22 cellular contexts compared by ENCODE assay signal in genomic region chr12:113759135-113759534, GRCh38.
A peak's percentile ranks its signal among the peaks of the same experiment; 100 is the strongest.
DNase-seq lines count a peak whose midpoint lies in the region; ATAC-seq, FAIRE-seq and TF ChIP-seq lines count a peak whose summit lies in the region.
"Had no signal": no experiment of that assay in that cellular context is flagged by ENCODE, and none has a peak within 500 bp of the region (broad histone marks: within the 10 kb centered on the region; RNA-seq: fewer than 3 reads in every experiment).

No MANE protein-coding gene starts in this region.

- in situ Hi-C loops in IMR-90 (cut with MboI; ENCODE audit: low sequenced_read_pairs) (no loop called here), K562 (cut with MboI) (no loop called here)

- no TSS peak for BruUV-seq in IMR-90 (replicated peaks; lab: Mats Ljungman, UMichigan)
- BruUV-seq in K562 (replicated peaks; lab: Mats Ljungman, UMichigan), result no TSS peak

- H3K79me2 ChIP-seq in K562 (ENCODE audit: control insufficient read depth, insufficient read depth, low read length), result no peaks in the 10 kb centered on the region
- no peaks in the 10 kb centered on the region for H3K79me2 ChIP-seq in H9 (ENCODE audit: insufficient read depth, low read length)

- H3K23me2 ChIP-seq in H9 (ENCODE audit: insufficient read length, low read depth, low read length, poor library complexity, severe bottlenecking), result no peaks in the 10 kb centered on the region

- H2BK12ac ChIP-seq in H9 (ENCODE audit: insufficient read length, low read depth, low read length), result no peak overlapping the region

- H3K4me3 ChIP-seq in IMR-90 (ENCODE audit: insufficient read depth, low read depth, low read length) (no peak overlapping the region), K562 (no peak overlapping the region)
- H3K4me3 ChIP-seq: A549, GM23248, HAP-1 had no signal

- no peaks in the 10 kb centered on the region for H3K36me3 ChIP-seq in IMR-90 (ENCODE audit: control insufficient read depth, insufficient read depth, low read length)
- H3K36me3 ChIP-seq in K562 (ENCODE audit: control insufficient read depth, insufficient read depth, low read length), result peaks cover 19% of the 10 kb centered on the region
- H3K36me3 ChIP-seq: HAP-1 had no signal

- peak; percentile 68 for FAIRE-seq in K562 (lab: Jason Lieb, UNC)
- FAIRE-seq: A549, GM12891 had no signal

- H3K4me2 ChIP-seq in IMR-90 (ENCODE audit: low read depth, low read length) (no peak overlapping the region), K562 (ENCODE audit: insufficient read depth, low read length) (peak overlapping the region; percentile 59; the same call in 1 of the 2 replicates), H9 (ENCODE audit: insufficient read depth, insufficient read length, low read length) (no peak overlapping the region)
- H3K4me2 ChIP-seq: A549 had no signal

- H3K23ac ChIP-seq in IMR-90 (ENCODE audit: low read depth, low read length) (no peak overlapping the region), H9 (ENCODE audit: insufficient read length, low read depth, low read length) (no peak overlapping the region)

- TF ChIP-seq POLR2A in IMR-90 (IDR thresholded peaks at IDR 0.05; ENCODE audit: low read depth, low read length) (no peak), K562 (conservative IDR thresholded peaks at IDR 0.05) (no peak)

- peaks cover 4% of the 10 kb centered on the region; the same call in 1 of the 2 replicates for H3K9me1 ChIP-seq in IMR-90 (ENCODE audit: insufficient read depth, low read length)
- H3K9me1 ChIP-seq in K562 (ENCODE audit: control insufficient read depth, insufficient read depth, low read length), result no peaks in the 10 kb centered on the region

- H4K91ac ChIP-seq in IMR-90 (ENCODE audit: insufficient read depth, low read depth, low read length), result no peak overlapping the region
- no peak overlapping the region for H4K91ac ChIP-seq in H9 (ENCODE audit: insufficient read length, low read depth, low read length)

- no peak overlapping the region for H2AK9ac ChIP-seq in IMR-90 (replicated peaks; ENCODE audit: low read depth, low read length, poor library complexity)

- H4K5ac ChIP-seq in IMR-90 (ENCODE audit: low read depth, low read length), result no peak overlapping the region
- no peak overlapping the region for H4K5ac ChIP-seq in H9 (ENCODE audit: insufficient read length, low read depth, low read length)

- WGBS in IMR-90 (ENCODE audit: extremely low coverage in 2 of 2, insufficient read length in 1 of 2), 2 experiments, result no CpG with 5 or more reads among the region's 2 CpGs
- 77% methylated on average over 2 of the region's 2 CpGs for WGBS in K562 (ENCODE audit: insufficient coverage, low coverage, missing lambda C conversion rate)
- WGBS in H9 (ENCODE audit: extremely low coverage, insufficient read length, low lambda C conversion rate), result no CpG with 5 or more reads among the region's 2 CpGs

- H3K4me3 Mint-ChIP-seq in H9, result no peak overlapping the region
- H3K4me3 Mint-ChIP-seq in activated T-cell treated with anti-CD3 and anti-CD28 coated beads, Interleukin-2, amount 50 U/mL, for 24 hours, result no peak overlapping the region
- H3K4me3 Mint-ChIP-seq: CD4-positive, CD25-positive, alpha-beta regulatory T cell; CD8-positive, alpha-beta T cell had no signal

- no peak overlapping the region for H3K27ac Mint-ChIP-seq in H9
- no peak overlapping the region for H3K27ac Mint-ChIP-seq in activated T-cell treated with anti-CD3 and anti-CD28 coated beads, Interleukin-2, amount 50 U/mL, for 24 hours
- H3K27ac Mint-ChIP-seq: CD4-positive, CD25-positive, alpha-beta regulatory T cell; CD8-positive, alpha-beta T cell had no signal

- dilution Hi-C loops in IMR-90 (cut with HindIII; ENCODE audit: low sequenced_read_pairs, unreplicated experiment), result no loop called here

- H3K9me3 Mint-ChIP-seq in H9, result no peaks in the 10 kb centered on the region
- no peaks in the 10 kb centered on the region for H3K9me3 Mint-ChIP-seq in activated T-cell treated with anti-CD3 and anti-CD28 coated beads, Interleukin-2, amount 50 U/mL, for 24 hours
- H3K9me3 Mint-ChIP-seq: CD8-positive, alpha-beta T cell had no signal

- no peak overlapping the region for H4K8ac ChIP-seq in IMR-90 (ENCODE audit: low read depth in 2 of 2, low read length in 2 of 2)
- H4K8ac ChIP-seq in H9 (replicated peaks; ENCODE audit: insufficient read length, low read depth, low read length), result no peak overlapping the region

- H3K9me3 ChIP-seq in IMR-90 (ENCODE audit: control insufficient read depth, insufficient read depth, low read length) (no peaks in the 10 kb centered on the region), K562 (replicated peaks; ENCODE audit: control insufficient read depth, insufficient read depth, low read depth, low read length) (no peaks in the 10 kb centered on the region), H9 (ENCODE audit: control insufficient read depth, low read depth, low read length) (no peaks in the 10 kb centered on the region)
- H3K9me3 ChIP-seq: A549, BE2C, Caco-2, HAP-1 had no signal

- POLR2A ChIA-PET in IMR-90 (lab: Charles Lee; ENCODE audit: unreplicated experiment) (no interaction called here), K562 (lab: Yijun Ruan, JAX) (interaction anchor here (0.5 to 1.3 kb wide), 4 partner anchors 9 to 24 kb away, joined by 3 to 6 read pairs (median 4); no protein-coding TSS in a partner anchor)

- no peak overlapping the region for H3K56ac ChIP-seq in IMR-90 (ENCODE audit: extremely low read depth, insufficient read depth, low read length)
- H3K56ac ChIP-seq in H9 (ENCODE audit: insufficient read length, low read depth, low read length), result no peak overlapping the region

- TF ChIP-seq CTCF in IMR-90 (conservative IDR thresholded peaks at IDR 0.05; ENCODE audit: low read depth, low read length), result no peak
- TF ChIP-seq CTCF in K562 (IDR thresholded peaks at IDR 0.05 in 2 of 3, conservative IDR thresholded peaks at IDR 0.05 in 1 of 3; ENCODE audit: insufficient read depth in 2 of 3, low read depth in 1 of 3, low read length in 3 of 3), result no peak
- TF ChIP-seq CTCF in H9 (conservative IDR thresholded peaks at IDR 0.05), result no peak

- H2AFZ ChIP-seq in IMR-90 (replicated peaks; ENCODE audit: low read length, poor library complexity) (peak overlapping the region; percentile 30), K562 (ENCODE audit: low read depth, low read length) (no peak overlapping the region), H9 (ENCODE audit: low read length) (no peak overlapping the region)
- H2AFZ ChIP-seq: GM23248 had no signal

- no peak overlapping the region for H3K18ac ChIP-seq in IMR-90 (ENCODE audit: low read depth, low read length)
- no peak overlapping the region for H3K18ac ChIP-seq in H9 (ENCODE audit: insufficient read length, low read depth, low read length)

- TF ChIP-seq RAD21 in IMR-90 (IDR thresholded peaks at IDR 0.05; ENCODE audit: low read length), result no peak
- TF ChIP-seq RAD21 in K562 (CRISPR knock-in tag; conservative IDR thresholded peaks at IDR 0.05 in 1 of 2, IDR thresholded peaks at IDR 0.05 in 1 of 2), result no peak

- CTCF ChIA-PET in IMR-90 (lab: Yijun Ruan, JAX) (no interaction called here), K562 (lab: Yijun Ruan, JAX; ENCODE audit: low intra/inter-chr PET ratio) (no interaction called here)

- H3K14ac ChIP-seq in IMR-90 (replicated peaks; ENCODE audit: low read depth, low read length), result no peak overlapping the region
- no peak overlapping the region for H3K14ac ChIP-seq in H9 (ENCODE audit: insufficient read depth, low read length)

- H4K20me1 ChIP-seq in IMR-90 (ENCODE audit: insufficient read depth, low read length) (no peaks in the 10 kb centered on the region), K562 (replicated peaks; ENCODE audit: control insufficient read depth, insufficient read depth, low read length) (peaks cover 26% of the 10 kb centered on the region), H9 (ENCODE audit: control insufficient read depth, insufficient read depth, insufficient read length) (no peaks in the 10 kb centered on the region)

- H2BK5ac ChIP-seq in IMR-90 (ENCODE audit: low read depth, low read length, poor library complexity, severe bottlenecking) (no peak overlapping the region), H9 (ENCODE audit: insufficient read length, low read length) (no peak overlapping the region)

- H2BK20ac ChIP-seq in IMR-90 (ENCODE audit: low read depth, low read length), result no peak overlapping the region
- H2BK20ac ChIP-seq in H9 (ENCODE audit: low read depth, low read length, poor library complexity, severe bottlenecking), result no peak overlapping the region

- peak; percentile 6 for DNase-seq in NCI-H748 (lab: John Stamatoyannopoulos, UW; ENCODE audit: unreplicated experiment)
- no peak for DNase-seq in NCI-H748 treated with DMSO at 0.1 percent for 48 hours (lab: John Stamatoyannopoulos, UW)
- no peak for DNase-seq in IMR-90
- DNase-seq in K562 (ENCODE audit: extremely low read depth in 1 of 4, low spot score in 3 of 4), result no peak
- DNase-seq in H9, result no peak
- no peak for DNase-seq in activated T-cell treated with anti-CD3 and anti-CD28 coated beads, Interleukin-2, amount 50 U/mL, for 24 hours
- DNase-seq: 8988T; ACHN; AML-193; BE2C; Caco-2; CD4-positive, CD25-positive, alpha-beta regulatory T cell; CD8-positive, alpha-beta T cell; DMS153; DMS79 treated with DMSO at 0.1 percent for 48 hours; GF-D8; GM23248 had no signal

- H3K27ac ChIP-seq in IMR-90 (ENCODE audit: insufficient read depth, low read length), result no peak overlapping the region
- H3K27ac ChIP-seq in K562 (ENCODE audit: extremely low read depth, low read depth, low read length), result no peak overlapping the region; the same call in 2 of the 3 replicates
- no peak overlapping the region for H3K27ac ChIP-seq in H9 (ENCODE audit: insufficient read length, low read depth, low read length)
- H3K27ac ChIP-seq: A549, C4-2B, GM23248 had no signal

- intact Hi-C loops in IMR-90 (cut with micrococcal nuclease), result no loop called here
- intact Hi-C loops in K562 (cut with micrococcal nuclease), result no loop called here

- H3K27me3 ChIP-seq in IMR-90 (ENCODE audit: control insufficient read depth, insufficient read depth, low read length), result peaks cover 22% of the 10 kb centered on the region
- no peaks in the 10 kb centered on the region for H3K27me3 ChIP-seq in K562 (ENCODE audit: control insufficient read depth in 2 of 2, insufficient read depth in 2 of 2, low read length in 2 of 2)
- no peaks in the 10 kb centered on the region for H3K27me3 ChIP-seq in H9 (ENCODE audit: insufficient read depth, low read length)

- H2BK120ac ChIP-seq in IMR-90 (ENCODE audit: low read depth, low read length) (no peak overlapping the region), H9 (ENCODE audit: low read depth, low read length, poor library complexity, severe bottlenecking) (no peak overlapping the region)

- TF ChIP-seq EP300 in K562 (IDR thresholded peaks at IDR 0.05; ENCODE audit: low read length), result no peak

- H3T11ph ChIP-seq in H9 (ENCODE audit: low read length), result no peak overlapping the region

- ATAC-seq in IMR-90 (ENCODE audit: low read depth) (no peak), K562 (0 out of 3 replicates have a peak, but pooled peaks have one; percentile 10), GM21526 (IDR thresholded peaks at IDR 0.05; ENCODE audit: low FRiP score, unreplicated experiment) (no peak)
- ATAC-seq: A549; CD8-positive, alpha-beta T cell had no signal

- H3K79me1 ChIP-seq in IMR-90 (ENCODE audit: low read depth in 1 of 2, low read length in 2 of 2) (no peaks in the 10 kb centered on the region), H9 (ENCODE audit: insufficient read depth, low read depth, low read length, poor library complexity, severe bottlenecking) (no peaks in the 10 kb centered on the region)

- H3K4ac ChIP-seq in IMR-90 (ENCODE audit: low read depth, low read length), result no peak overlapping the region
- no peak overlapping the region for H3K4ac ChIP-seq in H9 (ENCODE audit: low read depth, low read length)

- H2AK5ac ChIP-seq in IMR-90 (ENCODE audit: low read depth, low read length) (no peak overlapping the region), H9 (ENCODE audit: insufficient read length, low read length) (no peak overlapping the region)

- H2BK15ac ChIP-seq in IMR-90 (ENCODE audit: low read depth, low read length), result no peak overlapping the region
- no peak overlapping the region for H2BK15ac ChIP-seq in H9 (ENCODE audit: low read depth, low read length)

- peaks cover 34% of the 10 kb centered on the region for H3K27me3 Mint-ChIP-seq in H9 (ENCODE audit: low read depth)
- H3K27me3 Mint-ChIP-seq in activated T-cell treated with anti-CD3 and anti-CD28 coated beads, Interleukin-2, amount 50 U/mL, for 24 hours, result peaks cover 38% of the 10 kb centered on the region

- no peaks in the 10 kb centered on the region for H3K4me1 ChIP-seq in IMR-90 (ENCODE audit: control insufficient read depth, insufficient read depth, low read length)
- peaks cover 31 to 32% of the 10 kb centered on the region in 2 experiments; a peak in 4 of 5 replicates for H3K4me1 ChIP-seq in K562 (replicated peaks in 1 of 2; ENCODE audit: control insufficient read depth in 2 of 2, insufficient read depth in 2 of 2, low read length in 2 of 2)
- no peaks in the 10 kb centered on the region for H3K4me1 ChIP-seq in H9 (ENCODE audit: insufficient read depth, low read length)
- H3K4me1 ChIP-seq: A549, Caco-2, HAP-1 had no signal

- H3K36me3 Mint-ChIP-seq in H9 (ENCODE audit: insufficient read depth in 1 of 3, low read depth in 3 of 3), result no peaks in the 10 kb centered on the region; a peak in 1 of 7 replicates
- no peaks in the 10 kb centered on the region for H3K36me3 Mint-ChIP-seq in activated T-cell treated with anti-CD3 and anti-CD28 coated beads, Interleukin-2, amount 50 U/mL, for 24 hours (ENCODE audit: low read depth)
- H3K36me3 Mint-ChIP-seq: CD4-positive, CD25-positive, alpha-beta regulatory T cell; CD8-positive, alpha-beta T cell had no signal

- peaks cover 12 to 20% of the 10 kb centered on the region in 2 experiments for H3K4me1 Mint-ChIP-seq in H9
- no peaks in the 10 kb centered on the region for H3K4me1 Mint-ChIP-seq in activated T-cell treated with anti-CD3 and anti-CD28 coated beads, Interleukin-2, amount 50 U/mL, for 24 hours (ENCODE audit: low read depth)
- H3K4me1 Mint-ChIP-seq: CD4-positive, CD25-positive, alpha-beta regulatory T cell had no signal

- H3K9ac ChIP-seq in IMR-90 (ENCODE audit: low read depth, low read length) (no peak overlapping the region), K562 (ENCODE audit: insufficient read depth in 1 of 2, low read depth in 2 of 2, low read length in 2 of 2) (no peak overlapping the region), H9 (ENCODE audit: extremely low read depth, insufficient read length, low read length) (no peak overlapping the region)
- H3K9ac ChIP-seq: GM23248 had no signal
